ENCODE assay signal across 15 cellular contexts in genomic region chr10:44125879-44126675, GRCh38.
A peak's percentile ranks its signal among the peaks of the same experiment; 100 is the strongest.
DNase-seq lines count a peak whose midpoint lies in the region; TF ChIP-seq lines count a peak whose summit lies in the region.
"Had no signal": no experiment of that assay in that cellular context is flagged by ENCODE, and none has a peak within 500 bp of the region (broad histone marks: within the 10 kb centered on the region; RNA-seq: fewer than 3 reads in every experiment).

No MANE protein-coding gene starts in this region.

- no peak overlapping the region for H3K27ac Mint-ChIP-seq in type B pancreatic cell

- no peaks in the 10 kb centered on the region for H3K27me3 Mint-ChIP-seq in type B pancreatic cell

- TF ChIP-seq CTCF in osteoblast (IDR thresholded peaks at IDR 0.05; ENCODE audit: extremely low read depth, low read depth, low read length) (no peak), type B pancreatic cell (conservative IDR thresholded peaks at IDR 0.05) (no peak)

- H3K27me3 ChIP-seq in osteoblast (ENCODE audit: insufficient read depth, low read length), result peaks cover 4% of the 10 kb centered on the region

- H3K4me3 ChIP-seq in osteoblast (ENCODE audit: insufficient read depth, low read length), result no peak overlapping the region

- H3K27ac ChIP-seq in osteoblast (ENCODE audit: low read depth, low read length), result peak overlapping the region; percentile 36

- peak; percentile 89 for DNase-seq in AG20443 (ENCODE audit: low spot score)
- peak; percentile 5 for DNase-seq in HS-27A (ENCODE audit: low read depth)
- peak; percentile 37 for DNase-seq in dedifferentiated amniotic fluid mesenchymal stem cell (ENCODE audit: extremely low spot score)
- DNase-seq in osteoblast (ENCODE audit: insufficient read length, low spot score, missing footprints), result peak; percentile 65
- DNase-seq in NOMO-1 (lab: John Stamatoyannopoulos, UW; ENCODE audit: unreplicated experiment in 2 of 2), result no peak
- no peak for DNase-seq in type B pancreatic cell (ENCODE audit: extremely low spot score, unreplicated experiment)
- no peak for DNase-seq in activated CD4-positive, CD25-positive, alpha-beta regulatory T cell treated with anti-CD3 and anti-CD28 coated beads, Interleukin-2, amount 50 U/mL, for 72 hours
- no peak for DNase-seq in DMS114 treated with DMSO at 0.1 percent for 48 hours (lab: John Stamatoyannopoulos, UW; ENCODE audit: unreplicated experiment)
- DNase-seq: activated CD8-positive, alpha-beta memory T cell treated with anti-CD3 and anti-CD28 coated beads for 24 hours; C1 segment of cervical spinal cord; NCI-H146; posterior cingulate gyrus; RPMI8226; T-helper 9 cell had no signal

- H3K9me3 ChIP-seq in osteoblast (ENCODE audit: low read depth, low read length), result no peaks in the 10 kb centered on the region

- H3K4me3 Mint-ChIP-seq in type B pancreatic cell, result no peak overlapping the region
- H3K4me3 Mint-ChIP-seq: central memory CD8-positive, alpha-beta T cell had no signal

- no peaks in the 10 kb centered on the region for H3K9me3 Mint-ChIP-seq in type B pancreatic cell
- H3K9me3 Mint-ChIP-seq: central memory CD8-positive, alpha-beta T cell had no signal

- peak overlapping the region; percentile 1 for H3K4me2 ChIP-seq in osteoblast (ENCODE audit: insufficient read depth, low read length)

- peaks cover 8% of the 10 kb centered on the region for H3K4me1 ChIP-seq in osteoblast (ENCODE audit: insufficient read depth, low read length)

- no peaks in the 10 kb centered on the region for H4K20me1 ChIP-seq in osteoblast (ENCODE audit: insufficient read depth, low read length)

- H3K79me2 ChIP-seq in osteoblast (ENCODE audit: insufficient read depth, low read length), result no peaks in the 10 kb centered on the region

- no peaks in the 10 kb centered on the region for H3K36me3 ChIP-seq in osteoblast (ENCODE audit: insufficient read depth, low read length)

- H3K36me3 Mint-ChIP-seq in type B pancreatic cell, result no peaks in the 10 kb centered on the region

- no peak overlapping the region for H2AFZ ChIP-seq in osteoblast (ENCODE audit: low read length)

- H3K4me1 Mint-ChIP-seq in type B pancreatic cell (ENCODE audit: unreplicated experiment), result no peaks in the 10 kb centered on the region
- H3K4me1 Mint-ChIP-seq: central memory CD8-positive, alpha-beta T cell had no signal

Comparison
In these comparisons a context has a peak if more than half of its experiments do, and no peak if none do; other contexts are left out.
1. DNase-seq: peak in AG20443 (single experiment), HS-27A (single experiment), dedifferentiated amniotic fluid mesenchymal stem cell (single experiment) and osteoblast (single experiment); none in NOMO-1 (0 of 2), type B pancreatic cell (single experiment), activated CD4-positive, CD25-positive, alpha-beta regulatory T cell treated with anti-CD3 and anti-CD28 coated beads, Interleukin-2, amount 50 U/mL, for 72 hours (single experiment) and DMS114 treated with DMSO at 0.1 percent for 48 hours (single experiment).